In genomic region chr2:188512456-188512855, GRCh38 we compare ENCODE assay signal across 8 cellular contexts.
DNase-seq lines count a peak whose midpoint lies in the region; ATAC-seq, FAIRE-seq and TF ChIP-seq lines count a peak whose summit lies in the region.

No MANE protein-coding gene starts in this region.

- WGBS in K562 (ENCODE audit: insufficient coverage, low coverage, missing lambda C conversion rate) = 6% methylated on average over 2 of the region's 2 CpGs

- H3K9me3 ChIP-seq in K562 (replicated peaks; ENCODE audit: control insufficient read depth, insufficient read depth, low read depth, low read length) = no peaks in the 10 kb centered on the region

- H3K4me3 Mint-ChIP-seq in HFFc6 = no peak overlapping the region

- no peak overlapping the region for H3K4me2 ChIP-seq in K562 (ENCODE audit: insufficient read depth, low read length)

- BruUV-seq in K562 (replicated peaks; lab: Mats Ljungman, UMichigan) = no TSS peak

- TF ChIP-seq RAD21 in K562 (CRISPR knock-in tag; conservative IDR thresholded peaks at IDR 0.05 in 1 of 2, IDR thresholded peaks at IDR 0.05 in 1 of 2) = peak; percentile 72

- POLR2A ChIA-PET in K562 (lab: Yijun Ruan, JAX) = no interaction called here

- H3K27me3 ChIP-seq in K562 (ENCODE audit: control insufficient read depth in 2 of 2, insufficient read depth in 2 of 2, low read length in 2 of 2) = no peaks in the 10 kb centered on the region

- FAIRE-seq in K562 (lab: Jason Lieb, UNC) = peak; percentile 63

- peak; percentile 84 for TF ChIP-seq CTCF in HFFc6 (IDR thresholded peaks at IDR 0.05)
- TF ChIP-seq CTCF in K562 (IDR thresholded peaks at IDR 0.05 in 2 of 3, conservative IDR thresholded peaks at IDR 0.05 in 1 of 3; ENCODE audit: insufficient read depth in 2 of 3, low read depth in 1 of 3, low read length in 3 of 3) = peak in 2 of 3 experiments; percentile 23 to 59; a peak in 3 of 6 replicates

- H3K4me3 ChIP-seq in K562 = no peak overlapping the region

- no peaks in the 10 kb centered on the region for H3K36me3 ChIP-seq in K562 (ENCODE audit: control insufficient read depth, insufficient read depth, low read length)

- H2AFZ ChIP-seq in K562 (ENCODE audit: low read depth, low read length) = no peak overlapping the region

- H3K36me3 Mint-ChIP-seq in HFFc6 (ENCODE audit: low read depth) = no peaks in the 10 kb centered on the region

- DNase-seq in EL (peak; percentile 63), HFFc6 (peak; percentile 65), NCI-H2171 treated with DMSO at 0.1 percent for 48 hours (lab: John Stamatoyannopoulos, UW) (peak; percentile 43), K562 (ENCODE audit: extremely low read depth in 1 of 4, low spot score in 3 of 4) (peak in 2 of 4 experiments; percentile 4 to 35), lung microvascular endothelial cell (ENCODE audit: low read depth in 2 of 2) (peak; percentile 69 to 75), GDM1 (lab: John Stamatoyannopoulos, UW) (no peak), substantia nigra (lab: John Stamatoyannopoulos, UW) (no peak)

- TF ChIP-seq EP300 in K562 (IDR thresholded peaks at IDR 0.05; ENCODE audit: low read length) = no peak

- TF ChIP-seq POLR2A in K562 (conservative IDR thresholded peaks at IDR 0.05) = no peak

- H4K20me1 ChIP-seq in K562 (replicated peaks; ENCODE audit: control insufficient read depth, insufficient read depth, low read length) = no peaks in the 10 kb centered on the region

- H3K27ac Mint-ChIP-seq in HFFc6 = no peak overlapping the region

- no peaks in the 10 kb centered on the region for H3K4me1 ChIP-seq in K562 (replicated peaks in 1 of 2; ENCODE audit: control insufficient read depth in 2 of 2, insufficient read depth in 2 of 2, low read length in 2 of 2)

- CTCF ChIA-PET in K562 (lab: Yijun Ruan, JAX; ENCODE audit: low intra/inter-chr PET ratio) = interaction anchor here (0.6 to 1.3 kb wide), 3 partner anchors 531 to 931 kb away, joined by 3 to 4 read pairs (median 3); no protein-coding TSS in a partner anchor

- intact Hi-C loops in K562 (cut with micrococcal nuclease) = loop anchor here (5.0 to 10.0 kb wide), 5 partner anchors 220 to 1010 kb away; partner anchors contain the start of gene GULP1

- no peak overlapping the region for H3K9ac ChIP-seq in K562 (ENCODE audit: insufficient read depth in 1 of 2, low read depth in 2 of 2, low read length in 2 of 2)

- H3K27me3 Mint-ChIP-seq in HFFc6 (ENCODE audit: insufficient read depth) = peaks cover 1% of the 10 kb centered on the region

- no peaks in the 10 kb centered on the region for H3K9me3 Mint-ChIP-seq in HFFc6

- H3K27ac ChIP-seq in K562 (ENCODE audit: extremely low read depth, low read depth, low read length) (no peak overlapping the region), substantia nigra (ENCODE audit: low read depth, low read length, poor library complexity, severe bottlenecking) (no peak overlapping the region)

- H3K4me1 Mint-ChIP-seq in HFFc6 (ENCODE audit: low read depth) = peaks cover 12% of the 10 kb centered on the region

- no peaks in the 10 kb centered on the region for H3K79me2 ChIP-seq in K562 (ENCODE audit: control insufficient read depth, insufficient read depth, low read length)

- in situ Hi-C loops in K562 (cut with MboI) = loop anchor here (25.0 kb wide), 1 partner anchor 925 kb away; no protein-coding TSS in a partner anchor

- ATAC-seq in K562 (peak; percentile 76), HG02970 (IDR thresholded peaks at IDR 0.05; ENCODE audit: low FRiP score, unreplicated experiment) (no peak)

- no peaks in the 10 kb centered on the region for H3K9me1 ChIP-seq in K562 (ENCODE audit: control insufficient read depth, insufficient read depth, low read length)

TF ChIP-seq in K562, 482 proteins besides CTCF, POLR2A, EP300 and RAD21:
- TF ChIP-seq DEAF1 (CRISPR knock-in tag; IDR thresholded peaks at IDR 0.05) (peak; percentile 37; the same call in 1 of the 2 replicates), PRPF4 (IDR thresholded peaks at IDR 0.05; ENCODE audit: insufficient read depth, low read depth, low read length, poor library complexity, severe bottlenecking) (no peak), EGR1 (conservative IDR thresholded peaks at IDR 0.05) (no peak), TARDBP (IDR thresholded peaks at IDR 0.05) (no peak)

Comparison
In these comparisons a context has a peak if more than half of its experiments do, and no peak if none do; other contexts are left out.
1. DNase-seq: peak in EL (single experiment), HFFc6 (single experiment), NCI-H2171 treated with DMSO at 0.1 percent for 48 hours (single experiment) and lung microvascular endothelial cell (2 of 2); none in GDM1 (single experiment) and substantia nigra (0 of 49).